In the genomic region with DNA sequence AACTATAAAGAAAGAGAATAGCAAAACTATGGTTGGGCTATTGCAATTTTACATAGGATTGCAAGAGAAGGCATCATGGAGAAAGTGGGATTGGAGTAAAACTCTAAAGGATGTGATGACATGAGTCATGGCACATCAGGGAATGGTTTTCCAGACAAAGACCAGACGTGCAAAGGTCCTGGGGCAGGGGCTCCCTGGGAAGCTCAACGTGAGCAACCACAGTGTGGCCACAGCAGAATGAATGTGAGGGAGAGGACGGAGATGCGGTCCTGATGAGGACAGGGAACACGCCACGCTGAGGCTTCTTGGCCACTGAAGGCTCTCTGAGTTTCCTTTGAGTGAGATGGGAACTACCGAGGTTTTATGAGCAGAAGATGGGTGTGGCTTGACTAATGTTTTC, we compare ENCODE assay signal across 27 cellular contexts. TPM values are rescaled to one million over a fixed set of nuclear protein-coding genes. Genes with fewer than 3 reads are reported as not detected.
"Had no signal": no experiment of that assay in that cellular context is flagged by ENCODE, and none has a peak within 500 bp of the region (broad histone marks: within the 10 kb centered on the region; RNA-seq: fewer than 3 reads in every experiment).

No MANE protein-coding gene starts in this region.

- H3K9me3 ChIP-seq: MG63, Peyer's patch, SJSA1 had no signal

- H3K4me3 ChIP-seq: MG63, PC-9, Peyer's patch, SJSA1, SK-N-MC had no signal

- H3K27ac ChIP-seq: PC-9, Peyer's patch, SJSA1, SK-N-MC had no signal

- ATAC-seq: HepG2, Right ventricle myocardium inferior had no signal

- H3K27me3 ChIP-seq: MG63, Peyer's patch, SJSA1 had no signal

- H3K36me3 ChIP-seq: MG63, Peyer's patch, SJSA1 had no signal

- DNase-seq: IMR-90, Karpas-422, KG1, MG63, NCI-H1092, NCI-H1105 treated with DMSO at 0.1 percent for 48 hours, NCI-H1417 treated with DMSO at 0.1 percent for 48 hours, NCI-H146, NCI-H1694 treated with DMSO at 0.1 percent for 48 hours, NCI-H1930, NCI-H2081, NCI-H2107, NCI-H2227 treated with DMSO at 0.1 percent for 48 hours, NCI-H524, NCI-H69, NCI-H774, OCI-M1, PC-9, Peyer's patch, SIG-M5 had no signal

- H3K4me1 ChIP-seq: Peyer's patch, SJSA1 had no signal

RNA-seq across cellular contexts. Expression of gene FZD10, which starts 38.2 kb away (rescaled TPM):
- total RNA-seq: HepG2, HT1080, IMR-90, NCI-H460, PC-9, Right ventricle myocardium inferior, RPMI7951, SJSA1 had no signal
- polyA plus RNA-seq: HepG2, IMR-90 had no signal
